Comparison of ENCODE assay signal across 1 cellular context in the genomic region with DNA sequence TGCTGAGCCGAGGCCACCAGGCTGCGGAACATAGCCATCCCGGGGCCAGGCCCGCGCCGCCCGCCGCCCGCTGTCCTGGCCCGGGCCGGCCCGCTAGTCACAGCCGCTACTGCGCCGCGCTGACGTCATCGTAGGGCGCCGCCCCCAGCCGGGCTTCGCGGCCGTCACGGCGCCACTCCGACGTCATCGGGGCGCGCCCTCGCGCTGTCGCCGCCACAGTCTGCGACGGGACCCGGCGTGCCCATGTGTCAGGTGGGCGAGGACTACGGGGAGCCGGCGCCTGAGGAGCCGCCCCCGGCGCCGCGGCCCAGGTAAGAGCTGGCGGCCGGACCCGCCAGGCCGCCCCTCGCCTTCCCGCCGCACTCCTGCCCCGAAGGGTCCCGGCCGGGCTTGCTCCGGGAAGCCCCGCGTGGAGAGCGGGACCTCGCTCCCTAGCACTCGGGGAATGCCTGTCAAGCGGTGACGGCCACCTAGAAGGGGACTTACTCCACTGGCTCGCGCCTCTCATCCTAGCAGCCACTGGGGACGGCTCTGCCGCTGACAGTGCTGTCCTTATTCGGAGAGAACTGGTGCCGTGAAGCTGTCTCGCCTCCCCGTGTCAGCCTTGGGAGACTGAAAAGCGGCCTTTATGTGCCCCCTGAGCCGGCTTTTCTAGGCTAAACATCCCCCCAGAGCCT.
TF ChIP-seq lines count a peak whose summit lies in the region.

A gene (plus strand): TSS at position 216 of the 677 bp plus-strand sequence. CDS start 28 bp downstream, at position 244.
A gene with protein sequence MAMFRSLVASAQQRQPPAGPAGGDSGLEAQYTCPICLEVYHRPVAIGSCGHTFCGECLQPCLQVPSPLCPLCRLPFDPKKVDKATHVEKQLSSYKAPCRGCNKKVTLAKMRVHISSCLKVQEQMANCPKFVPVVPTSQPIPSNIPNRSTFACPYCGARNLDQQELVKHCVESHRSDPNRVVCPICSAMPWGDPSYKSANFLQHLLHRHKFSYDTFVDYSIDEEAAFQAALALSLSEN (minus strand): TSS at position 121 of the 677 bp plus-strand sequence. CDS start 83 bp downstream, at position 38.

TF ChIP-seq in HepG2, 621 proteins besides CTCF, POLR2A, EP300 and RAD21 (continued from another document and continues in another):
- TF ChIP-seq, protein P1, sequence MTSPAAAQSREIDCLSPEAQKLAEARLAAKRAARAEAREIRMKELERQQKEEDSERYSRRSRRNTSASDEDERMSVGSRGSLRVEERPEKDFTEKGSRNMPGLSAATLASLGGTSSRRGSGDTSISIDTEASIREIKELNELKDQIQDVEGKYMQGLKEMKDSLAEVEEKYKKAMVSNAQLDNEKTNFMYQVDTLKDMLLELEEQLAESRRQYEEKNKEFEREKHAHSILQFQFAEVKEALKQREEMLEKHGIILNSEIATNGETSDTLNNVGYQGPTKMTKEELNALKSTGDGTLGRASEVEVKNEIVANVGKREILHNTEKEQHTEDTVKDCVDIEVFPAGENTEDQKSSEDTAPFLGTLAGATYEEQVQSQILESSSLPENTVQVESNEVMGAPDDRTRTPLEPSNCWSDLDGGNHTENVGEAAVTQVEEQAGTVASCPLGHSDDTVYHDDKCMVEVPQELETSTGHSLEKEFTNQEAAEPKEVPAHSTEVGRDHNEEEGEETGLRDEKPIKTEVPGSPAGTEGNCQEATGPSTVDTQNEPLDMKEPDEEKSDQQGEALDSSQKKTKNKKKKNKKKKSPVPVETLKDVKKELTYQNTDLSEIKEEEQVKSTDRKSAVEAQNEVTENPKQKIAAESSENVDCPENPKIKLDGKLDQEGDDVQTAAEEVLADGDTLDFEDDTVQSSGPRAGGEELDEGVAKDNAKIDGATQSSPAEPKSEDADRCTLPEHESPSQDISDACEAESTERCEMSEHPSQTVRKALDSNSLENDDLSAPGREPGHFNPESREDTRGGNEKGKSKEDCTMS (CRISPR knock-in tag; conservative IDR thresholded peaks at IDR 0.05) = no peak
- TF ChIP-seq THAP11 (CRISPR knock-in tag; IDR thresholded peaks at IDR 0.05) (peak; percentile 93), ZIK1 (CRISPR knock-in tag; IDR thresholded peaks at IDR 0.05; ENCODE audit: borderline replicate concordance, low read depth) (peak; percentile 89; the same call in 1 of the 2 replicates), HOXA3 (CRISPR knock-in tag; IDR thresholded peaks at IDR 0.05) (peak; percentile 100), ZNF260 (CRISPR knock-in tag; IDR thresholded peaks at IDR 0.05; ENCODE audit: borderline replicate concordance, low read depth) (no peak), ZNF367 (CRISPR knock-in tag; IDR thresholded peaks at IDR 0.05; ENCODE audit: borderline replicate concordance) (peak; percentile 74; the same call in 1 of the 2 replicates), SMARCE1 (IDR thresholded peaks at IDR 0.05; ENCODE audit: borderline replicate concordance) (no peak), SOX5 (CRISPR knock-in tag; IDR thresholded peaks at IDR 0.05; ENCODE audit: borderline replicate concordance) (peak; percentile 43; the same call in 1 of the 2 replicates), SCMH1 (CRISPR knock-in tag; IDR thresholded peaks at IDR 0.05; ENCODE audit: borderline replicate concordance) (no peak), RBFOX2 (IDR thresholded peaks at IDR 0.05; ENCODE audit: low read depth, low read length) (peak; percentile 84), SAFB2 (CRISPR knock-in tag; IDR thresholded peaks at IDR 0.05; ENCODE audit: borderline replicate concordance, low read depth) (peak; percentile 57; the same call in 1 of the 2 replicates), KLF15 (CRISPR knock-in tag; IDR thresholded peaks at IDR 0.05; ENCODE audit: borderline replicate concordance) (no peak), ZSCAN21 (CRISPR knock-in tag; IDR thresholded peaks at IDR 0.05; ENCODE audit: borderline replicate concordance) (peak; percentile 78), MXD4 (CRISPR knock-in tag; IDR thresholded peaks at IDR 0.05) (peak; percentile 100), MYC (CRISPR knock-in tag; IDR thresholded peaks at IDR 0.05; ENCODE audit: borderline replicate concordance) (peak; percentile 98), PHB2 (IDR thresholded peaks at IDR 0.05; ENCODE audit: partially characterized antibody) (no peak), TOE1 (CRISPR knock-in tag; IDR thresholded peaks at IDR 0.05) (no peak; the same call in 1 of the 2 replicates), TCF7 (IDR thresholded peaks at IDR 0.05; ENCODE audit: low read depth) (no peak), ZNF383 (CRISPR knock-in tag; IDR thresholded peaks at IDR 0.05; ENCODE audit: borderline replicate concordance) (peak; percentile 71; the same call in 1 of the 2 replicates), AGO1 (IDR thresholded peaks at IDR 0.05; ENCODE audit: low read depth, low read length, poor library complexity, severe bottlenecking) (no peak), ZNF724P (CRISPR knock-in tag; IDR thresholded peaks at IDR 0.05; ENCODE audit: borderline replicate concordance) (peak; percentile 85; the same call in 1 of the 2 replicates), POLR2AphosphoS5 (IDR thresholded peaks at IDR 0.05; ENCODE audit: low read depth, low read length) (peak; percentile 41; the same call in 1 of the 2 replicates), LCORL (IDR thresholded peaks at IDR 0.05) (no peak), LCORL (CRISPR knock-in tag; IDR thresholded peaks at IDR 0.05) (0 out of 2 replicates have a peak, but pooled peaks have one; percentile 32)
- TF ChIP-seq, protein P2, sequence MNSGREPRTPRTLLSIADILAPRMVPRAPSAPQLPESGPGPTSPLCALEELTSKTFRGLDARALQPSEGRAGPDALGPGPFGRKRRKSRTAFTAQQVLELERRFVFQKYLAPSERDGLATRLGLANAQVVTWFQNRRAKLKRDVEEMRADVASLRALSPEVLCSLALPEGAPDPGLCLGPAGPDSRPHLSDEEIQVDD (CRISPR knock-in tag; IDR thresholded peaks at IDR 0.05; ENCODE audit: borderline replicate concordance) = no peak
- TF ChIP-seq, protein P3, sequence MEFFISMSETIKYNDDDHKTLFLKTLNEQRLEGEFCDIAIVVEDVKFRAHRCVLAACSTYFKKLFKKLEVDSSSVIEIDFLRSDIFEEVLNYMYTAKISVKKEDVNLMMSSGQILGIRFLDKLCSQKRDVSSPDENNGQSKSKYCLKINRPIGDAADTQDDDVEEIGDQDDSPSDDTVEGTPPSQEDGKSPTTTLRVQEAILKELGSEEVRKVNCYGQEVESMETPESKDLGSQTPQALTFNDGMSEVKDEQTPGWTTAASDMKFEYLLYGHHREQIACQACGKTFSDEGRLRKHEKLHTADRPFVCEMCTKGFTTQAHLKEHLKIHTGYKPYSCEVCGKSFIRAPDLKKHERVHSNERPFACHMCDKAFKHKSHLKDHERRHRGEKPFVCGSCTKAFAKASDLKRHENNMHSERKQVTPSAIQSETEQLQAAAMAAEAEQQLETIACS (CRISPR knock-in tag; IDR thresholded peaks at IDR 0.05) = peak; percentile 35; the same call in 1 of the 2 replicates
- TF ChIP-seq, protein P4, sequence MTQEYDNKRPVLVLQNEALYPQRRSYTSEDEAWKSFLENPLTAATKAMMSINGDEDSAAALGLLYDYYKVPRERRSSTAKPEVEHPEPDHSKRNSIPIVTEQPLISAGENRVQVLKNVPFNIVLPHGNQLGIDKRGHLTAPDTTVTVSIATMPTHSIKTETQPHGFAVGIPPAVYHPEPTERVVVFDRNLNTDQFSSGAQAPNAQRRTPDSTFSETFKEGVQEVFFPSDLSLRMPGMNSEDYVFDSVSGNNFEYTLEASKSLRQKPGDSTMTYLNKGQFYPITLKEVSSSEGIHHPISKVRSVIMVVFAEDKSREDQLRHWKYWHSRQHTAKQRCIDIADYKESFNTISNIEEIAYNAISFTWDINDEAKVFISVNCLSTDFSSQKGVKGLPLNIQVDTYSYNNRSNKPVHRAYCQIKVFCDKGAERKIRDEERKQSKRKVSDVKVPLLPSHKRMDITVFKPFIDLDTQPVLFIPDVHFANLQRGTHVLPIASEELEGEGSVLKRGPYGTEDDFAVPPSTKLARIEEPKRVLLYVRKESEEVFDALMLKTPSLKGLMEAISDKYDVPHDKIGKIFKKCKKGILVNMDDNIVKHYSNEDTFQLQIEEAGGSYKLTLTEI (CRISPR knock-in tag; conservative IDR thresholded peaks at IDR 0.05) = no peak
- TF ChIP-seq, protein P5, sequence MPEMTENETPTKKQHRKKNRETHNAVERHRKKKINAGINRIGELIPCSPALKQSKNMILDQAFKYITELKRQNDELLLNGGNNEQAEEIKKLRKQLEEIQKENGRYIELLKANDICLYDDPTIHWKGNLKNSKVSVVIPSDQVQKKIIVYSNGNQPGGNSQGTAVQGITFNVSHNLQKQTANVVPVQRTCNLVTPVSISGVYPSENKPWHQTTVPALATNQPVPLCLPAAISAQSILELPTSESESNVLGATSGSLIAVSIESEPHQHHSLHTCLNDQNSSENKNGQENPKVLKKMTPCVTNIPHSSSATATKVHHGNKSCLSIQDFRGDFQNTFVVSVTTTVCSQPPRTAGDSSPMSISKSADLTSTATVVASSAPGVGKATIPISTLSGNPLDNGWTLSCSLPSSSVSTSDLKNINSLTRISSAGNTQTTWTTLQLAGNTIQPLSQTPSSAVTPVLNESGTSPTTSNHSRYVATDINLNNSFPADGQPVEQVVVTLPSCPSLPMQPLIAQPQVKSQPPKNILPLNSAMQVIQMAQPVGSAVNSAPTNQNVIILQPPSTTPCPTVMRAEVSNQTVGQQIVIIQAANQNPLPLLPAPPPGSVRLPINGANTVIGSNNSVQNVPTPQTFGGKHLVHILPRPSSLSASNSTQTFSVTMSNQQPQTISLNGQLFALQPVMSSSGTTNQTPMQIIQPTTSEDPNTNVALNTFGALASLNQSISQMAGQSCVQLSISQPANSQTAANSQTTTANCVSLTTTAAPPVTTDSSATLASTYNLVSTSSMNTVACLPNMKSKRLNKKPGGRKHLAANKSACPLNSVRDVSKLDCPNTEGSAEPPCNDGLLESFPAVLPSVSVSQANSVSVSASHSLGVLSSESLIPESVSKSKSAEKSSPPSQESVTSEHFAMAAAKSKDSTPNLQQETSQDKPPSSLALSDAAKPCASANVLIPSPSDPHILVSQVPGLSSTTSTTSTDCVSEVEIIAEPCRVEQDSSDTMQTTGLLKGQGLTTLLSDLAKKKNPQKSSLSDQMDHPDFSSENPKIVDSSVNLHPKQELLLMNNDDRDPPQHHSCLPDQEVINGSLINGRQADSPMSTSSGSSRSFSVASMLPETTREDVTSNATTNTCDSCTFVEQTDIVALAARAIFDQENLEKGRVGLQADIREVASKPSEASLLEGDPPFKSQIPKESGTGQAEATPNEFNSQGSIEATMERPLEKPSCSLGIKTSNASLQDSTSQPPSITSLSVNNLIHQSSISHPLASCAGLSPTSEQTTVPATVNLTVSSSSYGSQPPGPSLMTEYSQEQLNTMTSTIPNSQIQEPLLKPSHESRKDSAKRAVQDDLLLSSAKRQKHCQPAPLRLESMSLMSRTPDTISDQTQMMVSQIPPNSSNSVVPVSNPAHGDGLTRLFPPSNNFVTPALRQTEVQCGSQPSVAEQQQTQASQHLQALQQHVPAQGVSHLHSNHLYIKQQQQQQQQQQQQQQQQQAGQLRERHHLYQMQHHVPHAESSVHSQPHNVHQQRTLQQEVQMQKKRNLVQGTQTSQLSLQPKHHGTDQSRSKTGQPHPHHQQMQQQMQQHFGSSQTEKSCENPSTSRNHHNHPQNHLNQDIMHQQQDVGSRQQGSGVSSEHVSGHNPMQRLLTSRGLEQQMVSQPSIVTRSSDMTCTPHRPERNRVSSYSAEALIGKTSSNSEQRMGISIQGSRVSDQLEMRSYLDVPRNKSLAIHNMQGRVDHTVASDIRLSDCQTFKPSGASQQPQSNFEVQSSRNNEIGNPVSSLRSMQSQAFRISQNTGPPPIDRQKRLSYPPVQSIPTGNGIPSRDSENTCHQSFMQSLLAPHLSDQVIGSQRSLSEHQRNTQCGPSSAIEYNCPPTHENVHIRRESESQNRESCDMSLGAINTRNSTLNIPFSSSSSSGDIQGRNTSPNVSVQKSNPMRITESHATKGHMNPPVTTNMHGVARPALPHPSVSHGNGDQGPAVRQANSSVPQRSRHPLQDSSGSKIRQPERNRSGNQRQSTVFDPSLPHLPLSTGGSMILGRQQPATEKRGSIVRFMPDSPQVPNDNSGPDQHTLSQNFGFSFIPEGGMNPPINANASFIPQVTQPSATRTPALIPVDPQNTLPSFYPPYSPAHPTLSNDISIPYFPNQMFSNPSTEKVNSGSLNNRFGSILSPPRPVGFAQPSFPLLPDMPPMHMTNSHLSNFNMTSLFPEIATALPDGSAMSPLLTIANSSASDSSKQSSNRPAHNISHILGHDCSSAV (CRISPR knock-in tag; IDR thresholded peaks at IDR 0.05; ENCODE audit: borderline replicate concordance) = no peak
- TF ChIP-seq, protein P6, sequence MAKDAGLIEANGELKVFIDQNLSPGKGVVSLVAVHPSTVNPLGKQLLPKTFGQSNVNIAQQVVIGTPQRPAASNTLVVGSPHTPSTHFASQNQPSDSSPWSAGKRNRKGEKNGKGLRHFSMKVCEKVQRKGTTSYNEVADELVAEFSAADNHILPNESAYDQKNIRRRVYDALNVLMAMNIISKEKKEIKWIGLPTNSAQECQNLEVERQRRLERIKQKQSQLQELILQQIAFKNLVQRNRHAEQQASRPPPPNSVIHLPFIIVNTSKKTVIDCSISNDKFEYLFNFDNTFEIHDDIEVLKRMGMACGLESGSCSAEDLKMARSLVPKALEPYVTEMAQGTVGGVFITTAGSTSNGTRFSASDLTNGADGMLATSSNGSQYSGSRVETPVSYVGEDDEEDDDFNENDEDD (CRISPR knock-in tag; IDR thresholded peaks at IDR 0.05; ENCODE audit: borderline replicate concordance) = peak; percentile 89
- TF ChIP-seq, protein P7, sequence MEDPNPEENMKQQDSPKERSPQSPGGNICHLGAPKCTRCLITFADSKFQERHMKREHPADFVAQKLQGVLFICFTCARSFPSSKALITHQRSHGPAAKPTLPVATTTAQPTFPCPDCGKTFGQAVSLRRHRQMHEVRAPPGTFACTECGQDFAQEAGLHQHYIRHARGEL (CRISPR knock-in tag; IDR thresholded peaks at IDR 0.05) = no peak
- TF ChIP-seq, protein P8, sequence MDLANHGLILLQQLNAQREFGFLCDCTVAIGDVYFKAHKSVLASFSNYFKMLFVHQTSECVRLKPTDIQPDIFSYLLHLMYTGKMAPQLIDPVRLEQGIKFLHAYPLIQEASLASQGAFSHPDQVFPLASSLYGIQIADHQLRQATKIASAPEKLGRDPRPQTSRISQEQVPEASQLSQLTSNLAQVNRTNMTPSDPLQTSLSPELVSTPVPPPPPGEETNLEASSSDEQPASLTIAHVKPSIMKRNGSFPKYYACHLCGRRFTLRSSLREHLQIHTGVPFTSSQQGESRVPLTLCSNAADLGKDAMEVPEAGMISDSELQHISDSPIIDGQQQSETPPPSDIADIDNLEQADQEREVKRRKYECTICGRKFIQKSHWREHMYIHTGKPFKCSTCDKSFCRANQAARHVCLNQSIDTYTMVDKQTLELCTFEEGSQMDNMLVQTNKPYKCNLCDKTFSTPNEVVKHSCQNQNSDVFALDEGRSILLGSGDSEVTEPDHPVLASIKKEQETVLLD (CRISPR knock-in tag; IDR thresholded peaks at IDR 0.05; ENCODE audit: low read depth) = peak; percentile 54; the same call in 1 of the 2 replicates
- TF ChIP-seq, protein P9, sequence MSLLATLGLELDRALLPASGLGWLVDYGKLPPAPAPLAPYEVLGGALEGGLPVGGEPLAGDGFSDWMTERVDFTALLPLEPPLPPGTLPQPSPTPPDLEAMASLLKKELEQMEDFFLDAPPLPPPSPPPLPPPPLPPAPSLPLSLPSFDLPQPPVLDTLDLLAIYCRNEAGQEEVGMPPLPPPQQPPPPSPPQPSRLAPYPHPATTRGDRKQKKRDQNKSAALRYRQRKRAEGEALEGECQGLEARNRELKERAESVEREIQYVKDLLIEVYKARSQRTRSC (CRISPR knock-in tag; IDR thresholded peaks at IDR 0.05; ENCODE audit: low read depth) = peak; percentile 71; the same call in 1 of the 2 replicates
